Comparison of ENCODE assay signal across 18 cellular contexts in genomic region chr16:24939738-24940137, GRCh38.
"Had no signal": no experiment of that assay in that cellular context is flagged by ENCODE, and none has a peak within 500 bp of the region (broad histone marks: within the 10 kb centered on the region; RNA-seq: fewer than 3 reads in every experiment).

No MANE protein-coding gene starts in this region.

- H3K4me3 ChIP-seq: gastrocnemius medialis, heart right ventricle, spleen had no signal

- H3K27ac Mint-ChIP-seq: dendritic cell treated with granulocyte-macrophage colony-stimulating factor and Interleukin-4, amounts not matched to agents 40 ng/mL and 50 ng/mL, for 4 days; mesothelial cell of epicardium; natural killer cell had no signal

- H3K9me3 ChIP-seq: gastrocnemius medialis, heart right ventricle, spleen had no signal

- H3K4me3 Mint-ChIP-seq: dendritic cell treated with granulocyte-macrophage colony-stimulating factor and Interleukin-4, amounts not matched to agents 40 ng/mL and 50 ng/mL, for 4 days; mesothelial cell of epicardium; natural killer cell; neural crest cell had no signal

- FAIRE-seq: islet of Langerhans had no signal

- ATAC-seq: gastrocnemius medialis, left lobe of liver, natural killer cell, sciatic nerve had no signal

- H3K27ac ChIP-seq: gastrocnemius medialis, heart right ventricle, spleen had no signal

- H3K9me3 Mint-ChIP-seq: dendritic cell treated with granulocyte-macrophage colony-stimulating factor and Interleukin-4, amounts not matched to agents 40 ng/mL and 50 ng/mL, for 4 days; mesothelial cell of epicardium; natural killer cell; neural crest cell had no signal

- H3K27me3 ChIP-seq: gastrocnemius medialis, heart right ventricle, spleen had no signal

- H3K27me3 Mint-ChIP-seq: dendritic cell treated with granulocyte-macrophage colony-stimulating factor and Interleukin-4, amounts not matched to agents 40 ng/mL and 50 ng/mL, for 4 days had no signal

- DNase-seq: gastrocnemius medialis; heart right ventricle; hypothalamus; mammary epithelial cell; natural killer cell; posterior cingulate gyrus; spleen; stimulated activated CD4-positive, alpha-beta T cell treated with anti-CD3 and anti-CD28 coated beads, Interleukin-15, amount 100 ng/mL, for 24 hours; stimulated activated CD4-positive, alpha-beta T cell treated with anti-CD3 and anti-CD28 coated beads, Interleukin-1b, Interleukin-23, amount 100 ng/mL, for 48 hours; stimulated activated CD4-positive, alpha-beta T cell treated with anti-CD3 and anti-CD28 coated beads, Interleukin-4, amount 100 ng/mL, for 24 hours; stimulated activated naive CD4-positive, alpha-beta T cell treated with Interleukin-2 at 50 U/mL for 16 hours; trophoblast cell had no signal

- H3K4me1 ChIP-seq: gastrocnemius medialis, heart right ventricle, spleen had no signal

- H3K4me1 Mint-ChIP-seq: mesothelial cell of epicardium, natural killer cell, neural crest cell had no signal
